In genomic region chr9:135020481-135021392, GRCh38 we compare ENCODE assay signal across 20 cellular contexts.
"Had no signal": no experiment of that assay in that cellular context is flagged by ENCODE, and none has a peak within 500 bp of the region (broad histone marks: within the 10 kb centered on the region; RNA-seq: fewer than 3 reads in every experiment).

No MANE protein-coding gene starts in this region.

- H3K27me3 ChIP-seq: dorsolateral prefrontal cortex, right lobe of liver, transverse colon, vagina had no signal

- ATAC-seq: left ventricle myocardium superior; pancreas; stimulated activated naive B cell treated with anti-CD40 and anti-IgM and Interleukin-4, amounts not matched to agents 10 μg/mL and 1 μg/mL and 100 μg/mL, for 72 hours had no signal

- H3K4me3 ChIP-seq: dorsolateral prefrontal cortex, lung, pancreas, right lobe of liver, suprapubic skin, transverse colon, vagina had no signal

- H3K4me1 ChIP-seq: pancreas, right lobe of liver, transverse colon had no signal

- DNase-seq: effector CD4-positive, alpha-beta T cell; hypothalamus; immature natural killer cell; islet precursor cell; left ventricle myocardium superior; naive B cell; nephron progenitor cell; occipital lobe; retina; right lobe of liver; small intestine; stimulated activated CD4-positive, alpha-beta T cell treated with anti-CD3 and anti-CD28 coated beads, Interleukin-15, amount 100 ng/mL, for 24 hours; stimulated activated CD4-positive, alpha-beta T cell treated with anti-CD3 and anti-CD28 coated beads, Interleukin-2, amount 100 ng/mL, for 48 hours; stimulated activated naive B cell treated with anti-CD40 and anti-IgM and Interleukin-4, amounts not matched to agents 10 μg/mL and 1 μg/mL and 100 μg/mL, for 72 hours; transverse colon had no signal

- H3K9me3 ChIP-seq: pancreas, right lobe of liver, suprapubic skin, transverse colon, vagina had no signal

- H3K27ac ChIP-seq: dorsolateral prefrontal cortex, pancreas, right lobe of liver, suprapubic skin, transverse colon, vagina had no signal

- H3K36me3 ChIP-seq: pancreas, right lobe of liver, suprapubic skin, transverse colon, vagina had no signal
